In the genomic region with DNA sequence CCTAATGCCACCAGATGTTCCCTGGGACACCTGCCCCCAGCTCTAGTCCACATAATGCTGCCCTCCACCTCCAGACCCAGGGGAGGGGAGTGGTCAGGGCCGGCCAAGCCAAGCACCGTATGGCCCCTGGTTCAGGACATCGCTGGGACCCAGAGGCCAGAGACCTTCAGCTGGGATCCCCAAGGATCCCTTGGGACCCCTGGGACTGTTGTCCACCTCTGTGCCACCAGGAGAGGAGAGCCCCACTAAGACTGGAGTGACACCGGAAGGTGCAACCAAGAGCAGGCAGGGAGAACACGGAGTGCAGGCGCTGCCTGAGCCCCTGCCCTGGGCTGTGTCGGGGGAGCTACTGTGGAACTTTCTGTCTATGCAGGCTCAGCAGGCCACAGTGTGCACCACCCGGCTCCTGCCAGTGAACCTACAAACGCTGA, we compare ENCODE assay signal across 9 cellular contexts. TPM values are rescaled to one million over a fixed set of nuclear protein-coding genes. Genes with fewer than 3 reads are reported as not detected.
A peak's percentile ranks its signal among the peaks of the same experiment; 100 is the strongest.
DNase-seq lines count a peak whose midpoint lies in the region; ATAC-seq and TF ChIP-seq lines count a peak whose summit lies in the region.
"Had no signal": no experiment of that assay in that cellular context is flagged by ENCODE, and none has a peak within 500 bp of the region (broad histone marks: within the 10 kb centered on the region; RNA-seq: fewer than 3 reads in every experiment).

No MANE protein-coding gene starts in this region.

- H3K27ac ChIP-seq in GM23338 (ENCODE audit: low read depth): no peak overlapping the region
- H3K27ac ChIP-seq in naive thymus-derived CD4-positive, alpha-beta T cell (ENCODE audit: low read depth, low read length): peak overlapping the region; percentile 47
- H3K27ac ChIP-seq in substantia nigra (ENCODE audit: low read depth, low read length, poor library complexity, severe bottlenecking): no peak overlapping the region

- CTCF ChIA-PET in naive thymus-derived CD4-positive, alpha-beta T cell (lab: Charles Lee): interaction anchor here (0.8 to 1.6 kb wide), 3 partner anchors 12 to 96 kb away, joined by 3 to 4 read pairs (median 3); no protein-coding TSS in a partner anchor

- H3K9me3 ChIP-seq in naive thymus-derived CD4-positive, alpha-beta T cell (ENCODE audit: control insufficient read depth in 2 of 3, low read length in 3 of 3): no peaks in the 10 kb centered on the region

- no peaks in the 10 kb centered on the region for H3F3A ChIP-seq in GM23338 (replicated peaks; ENCODE audit: low read depth)

- H3K9me3 Mint-ChIP-seq in GM23338: no peaks in the 10 kb centered on the region
- H3K9me3 Mint-ChIP-seq in naive thymus-derived CD4-positive, alpha-beta T cell: peaks cover 0 to 1% (median 0%) of the 10 kb centered on the region in 11 donors

- H3K4me1 Mint-ChIP-seq in GM23338: peaks cover 34% of the 10 kb centered on the region
- peaks cover 5 to 48% (median 24%) of the 10 kb centered on the region in 7 donors for H3K4me1 Mint-ChIP-seq in naive thymus-derived CD4-positive, alpha-beta T cell

- no peak overlapping the region for H3K4me3 Mint-ChIP-seq in GM23338
- H3K4me3 Mint-ChIP-seq in naive thymus-derived CD4-positive, alpha-beta T cell: peak overlapping the region in 9 of 10 donors; percentile 36 to 81 (median 74)

- H3K4me1 ChIP-seq in GM23338 (ENCODE audit: insufficient read depth): peaks cover 17% of the 10 kb centered on the region
- H3K4me1 ChIP-seq in naive thymus-derived CD4-positive, alpha-beta T cell (ENCODE audit: control insufficient read depth in 2 of 2, insufficient read depth in 2 of 2, low read length in 2 of 2): peaks cover under 1 to 21% of the 10 kb centered on the region in 2 donors

- H3K27me3 Mint-ChIP-seq in GM23338 (ENCODE audit: insufficient read depth, low read depth, poor library complexity): peaks cover 2% of the 10 kb centered on the region
- peaks cover 0 to 31% (median 0%) of the 10 kb centered on the region in 5 donors for H3K27me3 Mint-ChIP-seq in naive thymus-derived CD4-positive, alpha-beta T cell

- no peaks in the 10 kb centered on the region for H3K9me2 ChIP-seq in GM23338 (ENCODE audit: insufficient read depth)

- H3K36me3 Mint-ChIP-seq in GM23338 (ENCODE audit: low read depth): no peaks in the 10 kb centered on the region
- no peaks in the 10 kb centered on the region for H3K36me3 Mint-ChIP-seq in naive thymus-derived CD4-positive, alpha-beta T cell

- peak overlapping the region; percentile 31; the same call in 1 of the 2 replicates for H3K27ac Mint-ChIP-seq in GM23338
- peak overlapping the region in 8 of 9 donors; percentile 48 to 88 (median 85) for H3K27ac Mint-ChIP-seq in naive thymus-derived CD4-positive, alpha-beta T cell

- POLR2A ChIA-PET in naive thymus-derived CD4-positive, alpha-beta T cell (lab: Charles Lee): interaction anchor here (0.9 to 3.2 kb wide), 6 partner anchors 10 to 92 kb away, joined by 3 to 13 read pairs (median 3); no protein-coding TSS in a partner anchor

- no peak for TF ChIP-seq CTCF in GM23338 (conservative IDR thresholded peaks at IDR 0.05; ENCODE audit: low read depth in 2 of 2)

- peak overlapping the region; percentile 76 for H2AFZ ChIP-seq in GM23338

- TF ChIP-seq POLR2A in GM18526 (IDR thresholded peaks at IDR 0.05; ENCODE audit: extremely low read depth, insufficient read length): peak; percentile 24

- H3K79me2 ChIP-seq in GM23338 (replicated peaks; ENCODE audit: insufficient read depth): no peaks in the 10 kb centered on the region

- no peaks in the 10 kb centered on the region for H4K20me1 ChIP-seq in GM23338 (replicated peaks; ENCODE audit: insufficient read depth)

- DNase-seq in GM23338 (ENCODE audit: low spot score) (no peak), NCI-H1048 (lab: John Stamatoyannopoulos, UW) (peak; percentile 27), substantia nigra (lab: John Stamatoyannopoulos, UW) (no peak), nucleus accumbens (lab: John Stamatoyannopoulos, UW) (no peak), NCI-H2107 (lab: John Stamatoyannopoulos, UW) (no peak)
- DNase-seq in naive thymus-derived CD4-positive, alpha-beta T cell: peak in 1 of 9 donors; percentile 20
- DNase-seq in effector CD4-positive, alpha-beta T cell: no peak
- DNase-seq: NCI-H1092 had no signal

- peak; percentile 80 for ATAC-seq in GM23338
- peak; percentile 10 for ATAC-seq in naive thymus-derived CD4-positive, alpha-beta T cell

- no peak overlapping the region for H3K4me3 ChIP-seq in GM23338
- no peak overlapping the region for H3K4me3 ChIP-seq in naive thymus-derived CD4-positive, alpha-beta T cell (ENCODE audit: low read length)

- intact Hi-C loops in naive thymus-derived CD4-positive, alpha-beta T cell (cut with micrococcal nuclease): loop anchor here in 1 of 2 donors (2.0 kb wide), 1 partner anchor 46 kb away; no protein-coding TSS in a partner anchor

- H3K4me2 ChIP-seq in GM23338: no peak overlapping the region

- H3K27me3 ChIP-seq in GM23338 (ENCODE audit: insufficient read depth): no peaks in the 10 kb centered on the region
- no peaks in the 10 kb centered on the region for H3K27me3 ChIP-seq in naive thymus-derived CD4-positive, alpha-beta T cell (ENCODE audit: control insufficient read depth in 2 of 2, insufficient read depth in 2 of 2, low read length in 2 of 2)

- H3K36me3 ChIP-seq in GM23338 (ENCODE audit: insufficient read depth): no peaks in the 10 kb centered on the region
- H3K36me3 ChIP-seq in naive thymus-derived CD4-positive, alpha-beta T cell (ENCODE audit: control insufficient read depth in 2 of 3, insufficient read depth in 3 of 3, low read length in 3 of 3): no peaks in the 10 kb centered on the region

TF ChIP-seq in GM23338, 12 proteins besides CTCF, POLR2A, EP300 and RAD21 (continues in another document):
- no peak for TF ChIP-seq ZNF114 (CRISPR knock-in tag; IDR thresholded peaks at IDR 0.05)
- TF ChIP-seq STAT1 (IDR thresholded peaks at IDR 0.05; ENCODE audit: unreplicated experiment): no peak
- TF ChIP-seq, protein P1, sequence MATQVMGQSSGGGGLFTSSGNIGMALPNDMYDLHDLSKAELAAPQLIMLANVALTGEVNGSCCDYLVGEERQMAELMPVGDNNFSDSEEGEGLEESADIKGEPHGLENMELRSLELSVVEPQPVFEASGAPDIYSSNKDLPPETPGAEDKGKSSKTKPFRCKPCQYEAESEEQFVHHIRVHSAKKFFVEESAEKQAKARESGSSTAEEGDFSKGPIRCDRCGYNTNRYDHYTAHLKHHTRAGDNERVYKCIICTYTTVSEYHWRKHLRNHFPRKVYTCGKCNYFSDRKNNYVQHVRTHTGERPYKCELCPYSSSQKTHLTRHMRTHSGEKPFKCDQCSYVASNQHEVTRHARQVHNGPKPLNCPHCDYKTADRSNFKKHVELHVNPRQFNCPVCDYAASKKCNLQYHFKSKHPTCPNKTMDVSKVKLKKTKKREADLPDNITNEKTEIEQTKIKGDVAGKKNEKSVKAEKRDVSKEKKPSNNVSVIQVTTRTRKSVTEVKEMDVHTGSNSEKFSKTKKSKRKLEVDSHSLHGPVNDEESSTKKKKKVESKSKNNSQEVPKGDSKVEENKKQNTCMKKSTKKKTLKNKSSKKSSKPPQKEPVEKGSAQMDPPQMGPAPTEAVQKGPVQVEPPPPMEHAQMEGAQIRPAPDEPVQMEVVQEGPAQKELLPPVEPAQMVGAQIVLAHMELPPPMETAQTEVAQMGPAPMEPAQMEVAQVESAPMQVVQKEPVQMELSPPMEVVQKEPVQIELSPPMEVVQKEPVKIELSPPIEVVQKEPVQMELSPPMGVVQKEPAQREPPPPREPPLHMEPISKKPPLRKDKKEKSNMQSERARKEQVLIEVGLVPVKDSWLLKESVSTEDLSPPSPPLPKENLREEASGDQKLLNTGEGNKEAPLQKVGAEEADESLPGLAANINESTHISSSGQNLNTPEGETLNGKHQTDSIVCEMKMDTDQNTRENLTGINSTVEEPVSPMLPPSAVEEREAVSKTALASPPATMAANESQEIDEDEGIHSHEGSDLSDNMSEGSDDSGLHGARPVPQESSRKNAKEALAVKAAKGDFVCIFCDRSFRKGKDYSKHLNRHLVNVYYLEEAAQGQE (IDR thresholded peaks at IDR 0.05; ENCODE audit: unreplicated experiment): no peak
- TF ChIP-seq EZH2phosphoT487 (IDR thresholded peaks at IDR 0.05; ENCODE audit: unreplicated experiment): no peak
- TF ChIP-seq NANOG (IDR thresholded peaks at IDR 0.05; ENCODE audit: borderline replicate concordance): no peak
- TF ChIP-seq CREB1 (CRISPR knock-in tag; IDR thresholded peaks at IDR 0.05; ENCODE audit: low read depth): no peak
- no peak for TF ChIP-seq POLR2AphosphoS5 (IDR thresholded peaks at IDR 0.05; ENCODE audit: low read depth)

RNA-seq across cellular contexts. Expression of a gene that starts 43.6 kb away (rescaled TPM):
- 1.4 and 2.1 TPM in 2 replicates for total RNA-seq in GM23338 (2014; rRNA removed; shearing (Covaris generic))
- polyA plus RNA-seq in GM23338 (2016; fragmentation: Nextera tagmentation; extraction: Ambion mirVana): 0.55 and 0.80 TPM in 2 replicates
- not detected for total RNA-seq in naive thymus-derived CD4-positive, alpha-beta T cell
- not detected for polyA plus RNA-seq in naive thymus-derived CD4-positive, alpha-beta T cell
